Comparison of ENCODE assay signal across 1 cellular context in the genomic region with DNA sequence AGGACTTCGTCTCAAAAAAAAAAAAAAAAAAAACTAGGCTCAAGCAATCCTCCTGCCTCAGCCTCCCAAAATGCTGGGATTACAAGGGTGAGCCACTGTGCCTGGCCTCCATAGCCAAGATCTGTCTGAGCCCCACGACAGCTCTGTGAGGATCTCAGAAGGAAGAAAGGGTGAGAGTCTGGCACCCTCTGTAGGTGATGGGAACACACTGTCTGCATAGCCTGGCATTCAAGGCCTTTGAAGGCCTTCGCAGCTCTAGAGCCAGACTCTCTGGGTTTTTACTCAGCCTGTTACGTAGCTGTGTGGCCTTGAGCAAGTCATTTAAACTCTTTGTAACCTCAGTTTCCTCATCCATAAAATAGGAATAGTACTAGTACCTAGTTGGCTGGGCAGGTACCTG.
TF ChIP-seq lines count a peak whose summit lies in the region.

No MANE protein-coding gene starts in this region.

TF ChIP-seq in HCT116, 20 proteins besides CTCF, POLR2A, EP300 and RAD21 (continued from another document):
- TF ChIP-seq, protein P1, sequence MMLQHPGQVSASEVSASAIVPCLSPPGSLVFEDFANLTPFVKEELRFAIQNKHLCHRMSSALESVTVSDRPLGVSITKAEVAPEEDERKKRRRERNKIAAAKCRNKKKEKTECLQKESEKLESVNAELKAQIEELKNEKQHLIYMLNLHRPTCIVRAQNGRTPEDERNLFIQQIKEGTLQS (IDR thresholded peaks at IDR 0.05): no peak
- TF ChIP-seq, protein P2, sequence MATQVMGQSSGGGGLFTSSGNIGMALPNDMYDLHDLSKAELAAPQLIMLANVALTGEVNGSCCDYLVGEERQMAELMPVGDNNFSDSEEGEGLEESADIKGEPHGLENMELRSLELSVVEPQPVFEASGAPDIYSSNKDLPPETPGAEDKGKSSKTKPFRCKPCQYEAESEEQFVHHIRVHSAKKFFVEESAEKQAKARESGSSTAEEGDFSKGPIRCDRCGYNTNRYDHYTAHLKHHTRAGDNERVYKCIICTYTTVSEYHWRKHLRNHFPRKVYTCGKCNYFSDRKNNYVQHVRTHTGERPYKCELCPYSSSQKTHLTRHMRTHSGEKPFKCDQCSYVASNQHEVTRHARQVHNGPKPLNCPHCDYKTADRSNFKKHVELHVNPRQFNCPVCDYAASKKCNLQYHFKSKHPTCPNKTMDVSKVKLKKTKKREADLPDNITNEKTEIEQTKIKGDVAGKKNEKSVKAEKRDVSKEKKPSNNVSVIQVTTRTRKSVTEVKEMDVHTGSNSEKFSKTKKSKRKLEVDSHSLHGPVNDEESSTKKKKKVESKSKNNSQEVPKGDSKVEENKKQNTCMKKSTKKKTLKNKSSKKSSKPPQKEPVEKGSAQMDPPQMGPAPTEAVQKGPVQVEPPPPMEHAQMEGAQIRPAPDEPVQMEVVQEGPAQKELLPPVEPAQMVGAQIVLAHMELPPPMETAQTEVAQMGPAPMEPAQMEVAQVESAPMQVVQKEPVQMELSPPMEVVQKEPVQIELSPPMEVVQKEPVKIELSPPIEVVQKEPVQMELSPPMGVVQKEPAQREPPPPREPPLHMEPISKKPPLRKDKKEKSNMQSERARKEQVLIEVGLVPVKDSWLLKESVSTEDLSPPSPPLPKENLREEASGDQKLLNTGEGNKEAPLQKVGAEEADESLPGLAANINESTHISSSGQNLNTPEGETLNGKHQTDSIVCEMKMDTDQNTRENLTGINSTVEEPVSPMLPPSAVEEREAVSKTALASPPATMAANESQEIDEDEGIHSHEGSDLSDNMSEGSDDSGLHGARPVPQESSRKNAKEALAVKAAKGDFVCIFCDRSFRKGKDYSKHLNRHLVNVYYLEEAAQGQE (IDR thresholded peaks at IDR 0.05; ENCODE audit: low read depth): no peak
- TF ChIP-seq JUND (IDR thresholded peaks at IDR 0.05) (no peak), EGR1 (IDR thresholded peaks at IDR 0.05; ENCODE audit: low read depth) (no peak), SRF (IDR thresholded peaks at IDR 0.05; ENCODE audit: low read depth) (no peak), SIN3A (IDR thresholded peaks at IDR 0.05; ENCODE audit: low read depth) (no peak), ELF1 (IDR thresholded peaks at IDR 0.05; ENCODE audit: borderline replicate concordance, low read depth) (no peak), EZH2 (IDR thresholded peaks at IDR 0.05) (no peak), CEBPB (IDR thresholded peaks at IDR 0.05; ENCODE audit: low read depth) (no peak), EZH2phosphoT487 (IDR thresholded peaks at IDR 0.05; ENCODE audit: borderline replicate concordance) (no peak), CBX3 (IDR thresholded peaks at IDR 0.05; ENCODE audit: low read depth) (no peak)
